In genomic region chr15:96412919-96413231, GRCh38 we compare ENCODE assay signal across 1 cellular context.
A peak's percentile ranks its signal among the peaks of the same experiment; 100 is the strongest.
TF ChIP-seq lines count a peak whose summit lies in the region.

No MANE protein-coding gene starts in this region.

TF ChIP-seq in HEK293, 187 proteins besides CTCF, POLR2A, EP300 and RAD21 (continued from another document):
- TF ChIP-seq PRDM10 (tag by site-specific recombination; IDR thresholded peaks at IDR 0.05), result peak; percentile 62
- TF ChIP-seq ZNF692 (tag by site-specific recombination; IDR thresholded peaks at IDR 0.05), result no peak
- TF ChIP-seq ATF2 (tag by site-specific recombination; IDR thresholded peaks at IDR 0.05; ENCODE audit: low read depth), result no peak
- no peak for TF ChIP-seq ELK4 (IDR thresholded peaks at IDR 0.05; ENCODE audit: borderline replicate concordance, low read depth, low read length)
- TF ChIP-seq ZNF558 (tag by site-specific recombination; IDR thresholded peaks at IDR 0.05), result no peak
- no peak for TF ChIP-seq ZBTB48 (tag by site-specific recombination; IDR thresholded peaks at IDR 0.05)
- no peak for TF ChIP-seq ZNF202 (tag by site-specific recombination; IDR thresholded peaks at IDR 0.05; ENCODE audit: borderline replicate concordance)
- peak; percentile 87 for TF ChIP-seq PRDM1 (tag by site-specific recombination; IDR thresholded peaks at IDR 0.05)
- no peak for TF ChIP-seq ZSCAN16 (tag by site-specific recombination; IDR thresholded peaks at IDR 0.05)
- no peak for TF ChIP-seq ZNF521 (tag by site-specific recombination; IDR thresholded peaks at IDR 0.05)
TF ChIP-seq in HEK293: peak in this region for 2.
